ENCODE assay signal across 10 cellular contexts in the genomic region with DNA sequence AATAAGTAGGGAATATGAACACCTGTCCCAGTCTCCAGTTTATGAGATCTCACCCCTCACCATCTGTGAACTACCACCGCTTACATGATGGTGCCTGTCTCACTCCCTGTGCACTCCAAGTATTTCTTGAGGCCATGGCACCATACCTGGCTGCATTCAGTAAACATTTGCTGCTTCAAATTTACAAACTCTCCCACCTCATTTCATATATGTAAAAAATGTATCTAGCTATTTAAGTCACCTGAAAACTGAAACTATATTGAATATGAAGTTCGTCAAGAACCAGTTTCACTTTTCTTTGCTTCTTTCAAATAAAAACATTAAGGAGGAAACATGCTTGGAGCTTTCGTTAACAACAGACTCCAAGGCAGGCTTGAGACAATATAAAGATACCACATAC.
DNase-seq lines count a peak whose midpoint lies in the region; ATAC-seq, FAIRE-seq and TF ChIP-seq lines count a peak whose summit lies in the region.
"Had no signal": no experiment of that assay in that cellular context is flagged by ENCODE, and none has a peak within 500 bp of the region (broad histone marks: within the 10 kb centered on the region; RNA-seq: fewer than 3 reads in every experiment).

No MANE protein-coding gene starts in this region.

- no peak for TF ChIP-seq CTCF in GM10266 (IDR thresholded peaks at IDR 0.05; ENCODE audit: control insufficient read depth, insufficient read depth, low read depth, missing control alignments)
- no peak for TF ChIP-seq CTCF in MM.1S (IDR thresholded peaks at IDR 0.05; ENCODE audit: low read length)
- TF ChIP-seq CTCF in kidney (IDR thresholded peaks at IDR 0.05; ENCODE audit: borderline replicate concordance, extremely low read depth, insufficient read depth): no peak
- TF ChIP-seq CTCF in foreskin keratinocyte (conservative IDR thresholded peaks at IDR 0.05): no peak

- no peaks in the 10 kb centered on the region for H3K27me3 ChIP-seq in MM.1S (replicated peaks; ENCODE audit: insufficient read depth, low read length)
- H3K27me3 ChIP-seq in foreskin keratinocyte: no peaks in the 10 kb centered on the region

- ATAC-seq in GM21515 (IDR thresholded peaks at IDR 0.05; ENCODE audit: unreplicated experiment) (peak; percentile 63), foreskin keratinocyte (no peak)

- peak overlapping the region; percentile 50 for H2AFZ ChIP-seq in MM.1S (ENCODE audit: low read length)

- H3K9me3 ChIP-seq in MM.1S (replicated peaks; ENCODE audit: insufficient read depth, low read length) (no peaks in the 10 kb centered on the region), kidney (ENCODE audit: control insufficient read depth in 1 of 2, low read length in 2 of 2) (peaks cover 0 to 4% of the 10 kb centered on the region in 2 donors)

- H3K4me1 ChIP-seq in MM.1S (ENCODE audit: low read length) (peaks cover 18% of the 10 kb centered on the region), kidney (ENCODE audit: control insufficient read depth in 1 of 2, insufficient read depth in 1 of 2, low read depth in 1 of 2, low read length in 2 of 2) (peaks cover 4 to 9% of the 10 kb centered on the region in 2 donors), foreskin keratinocyte (no peaks in the 10 kb centered on the region)

- peaks cover 16% of the 10 kb centered on the region for H3F3A ChIP-seq in MM.1S (ENCODE audit: insufficient read depth, low read length)

- peaks cover 43% of the 10 kb centered on the region for H3K79me2 ChIP-seq in MM.1S (ENCODE audit: low read length)

- H3K36me3 ChIP-seq in MM.1S (replicated peaks; ENCODE audit: insufficient read depth, low read length): no peaks in the 10 kb centered on the region
- H3K36me3 ChIP-seq in kidney (ENCODE audit: control insufficient read depth in 1 of 2, insufficient read depth in 2 of 2, low read length in 2 of 2): no peaks in the 10 kb centered on the region

- peak overlapping the region; percentile 60 for H3K4me3 ChIP-seq in MM.1S (ENCODE audit: low read length)
- H3K4me3 ChIP-seq in kidney (ENCODE audit: low read length in 2 of 2): peak overlapping the region; percentile 5 to 59
- H3K4me3 ChIP-seq: lung had no signal

- H3K4me2 ChIP-seq in MM.1S (ENCODE audit: low read depth, low read length): peak overlapping the region; percentile 87

- H4K20me1 ChIP-seq in MM.1S (ENCODE audit: insufficient read depth, low read length): no peaks in the 10 kb centered on the region

- H3K9me2 ChIP-seq in MM.1S (replicated peaks; ENCODE audit: insufficient read depth, low read length): no peaks in the 10 kb centered on the region

- DNase-seq in GM10266 (ENCODE audit: extremely low spot score) (peak; percentile 40), MM.1S (peak; percentile 83), kidney (no peak), head of caudate nucleus (no peak), foreskin keratinocyte (no peak), SW 1271 (lab: John Stamatoyannopoulos, UW) (no peak), DMS53 treated with DMSO at 0.1 percent for 48 hours (lab: John Stamatoyannopoulos, UW; ENCODE audit: unreplicated experiment) (no peak)
- DNase-seq: activated CD8-positive, alpha-beta memory T cell treated with anti-CD3 and anti-CD28 coated beads, Interleukin-2, amount 50 U/mL, for 4 hours had no signal

- intact Hi-C loops in kidney (cut with DNase I): no loop called here
- intact Hi-C loops in head of caudate nucleus (cut with DNase I): no loop called here

- H3K27ac ChIP-seq in MM.1S (ENCODE audit: low read length): peak overlapping the region; percentile 80
- H3K27ac ChIP-seq in kidney (ENCODE audit: low read depth in 2 of 2, low read length in 2 of 2): no peak overlapping the region
- H3K27ac ChIP-seq in foreskin keratinocyte: no peak overlapping the region

- peak overlapping the region; percentile 46 for H3K9ac ChIP-seq in MM.1S (ENCODE audit: low read length)
- H3K9ac ChIP-seq in kidney (ENCODE audit: low read length in 2 of 2): peak overlapping the region in 1 of 2 donors; percentile 6

- FAIRE-seq in kidney (lab: Jason Lieb, UNC): no peak

Comparison
In these comparisons a context has a peak if more than half of its experiments do, and no peak if none do; other contexts are left out.
1. DNase-seq: peak in GM10266 (single experiment) and MM.1S (single experiment); none in kidney (single experiment), head of caudate nucleus (0 of 42), foreskin keratinocyte (0 of 2), SW 1271 (0 of 2) and DMS53 treated with DMSO at 0.1 percent for 48 hours (single experiment).